ENCODE assay signal across 21 cellular contexts in the genomic region with DNA sequence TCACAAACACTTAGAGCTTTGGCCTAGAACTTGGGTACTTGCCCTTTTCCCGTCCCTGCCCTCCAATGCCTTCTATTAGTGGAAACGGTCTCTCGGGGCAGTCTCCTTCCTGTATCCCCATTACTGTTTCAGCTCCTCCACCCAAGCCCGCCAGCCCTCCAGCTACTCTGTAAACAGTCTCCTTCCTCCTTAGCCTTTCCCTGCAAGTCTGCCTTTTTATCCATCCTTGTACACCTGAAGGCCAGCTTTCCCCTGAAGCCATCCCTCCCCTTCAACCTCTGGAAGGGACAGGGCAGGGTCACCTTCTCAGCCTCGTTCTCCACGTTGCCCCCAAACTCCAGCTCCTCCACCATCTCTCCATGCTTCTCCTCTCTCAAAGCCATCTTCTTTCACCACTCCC.
"Had no signal": no experiment of that assay in that cellular context is flagged by ENCODE, and none has a peak within 500 bp of the region (broad histone marks: within the 10 kb centered on the region; RNA-seq: fewer than 3 reads in every experiment).

No MANE protein-coding gene starts in this region.

- DNase-seq: activated CD4-positive, alpha-beta T cell treated with anti-CD3 and anti-CD28 coated beads for 4 hours; activated CD4-positive, alpha-beta T cell treated with anti-CD3 and anti-CD28 coated beads, Interleukin-2, amount 50 U/mL, for 48 hours; activated CD8-positive, alpha-beta memory T cell treated with anti-CD3 and anti-CD28 coated beads, Interleukin-2, amount 50 U/mL, for 48 hours; activated T-cell treated with anti-CD3 and anti-CD28 coated beads, Interleukin-2, amount 50 U/mL, for 4 hours; foreskin keratinocyte; kidney; left lung; posterior cingulate gyrus; small intestine; stimulated activated CD4-positive, alpha-beta T cell treated with anti-CD3 and anti-CD28 coated beads, Interleukin-15, amount 100 ng/mL, for 24 hours; stimulated activated naive B cell treated with anti-CD40 and anti-IgM and Interleukin-4, amounts not matched to agents 10 μg/mL and 1 μg/mL and 100 μg/mL, for 72 hours; T-cell; T-helper 9 cell had no signal

- H3K27me3 Mint-ChIP-seq: stimulated activated naive B cell treated with anti-CD40 and anti-IgM and Interleukin-4, amounts not matched to agents 10 μg/mL and 1 μg/mL and 100 μg/mL, for 72 hours; T-cell; type B pancreatic cell had no signal

- ATAC-seq: activated T-cell treated with anti-CD3 and anti-CD28 coated beads, Interleukin-2, amount 50 U/mL, for 4 hours; foreskin keratinocyte; left lung; sciatic nerve; stimulated activated naive B cell treated with anti-CD40 and anti-IgM and Interleukin-4, amounts not matched to agents 10 μg/mL and 1 μg/mL and 100 μg/mL, for 72 hours; T-cell; WTC11 had no signal

- H3K9me3 ChIP-seq: left lung, thoracic aorta, vagina had no signal

- H3K4me1 Mint-ChIP-seq: mesothelial cell of epicardium, neural crest cell, WTC11 had no signal

- H3K27ac Mint-ChIP-seq: mesothelial cell of epicardium; stimulated activated naive B cell treated with anti-CD40 and anti-IgM and Interleukin-4, amounts not matched to agents 10 μg/mL and 1 μg/mL and 100 μg/mL, for 72 hours; T-cell; type B pancreatic cell; WTC11 had no signal

- H3K27ac ChIP-seq: foreskin keratinocyte, left lung, thoracic aorta, vagina had no signal

- H3K4me3 ChIP-seq: left lung, lung, thoracic aorta, vagina had no signal

- H3K27me3 ChIP-seq: foreskin keratinocyte, left lung, vagina had no signal

- H3K4me3 Mint-ChIP-seq: activated T-cell treated with anti-CD3 and anti-CD28 coated beads, Interleukin-2, amount 50 U/mL, for 4 hours; mesothelial cell of epicardium; neural crest cell; stimulated activated naive B cell treated with anti-CD40 and anti-IgM and Interleukin-4, amounts not matched to agents 10 μg/mL and 1 μg/mL and 100 μg/mL, for 72 hours; T-cell; type B pancreatic cell; WTC11 had no signal

- H3K9me3 Mint-ChIP-seq: activated T-cell treated with anti-CD3 and anti-CD28 coated beads, Interleukin-2, amount 50 U/mL, for 4 hours; mesothelial cell of epicardium; neural crest cell; stimulated activated naive B cell treated with anti-CD40 and anti-IgM and Interleukin-4, amounts not matched to agents 10 μg/mL and 1 μg/mL and 100 μg/mL, for 72 hours; T-cell; type B pancreatic cell; WTC11 had no signal

- H3K4me1 ChIP-seq: foreskin keratinocyte, vagina had no signal
